ENCODE assay signal across 8 cellular contexts in the genomic region with DNA sequence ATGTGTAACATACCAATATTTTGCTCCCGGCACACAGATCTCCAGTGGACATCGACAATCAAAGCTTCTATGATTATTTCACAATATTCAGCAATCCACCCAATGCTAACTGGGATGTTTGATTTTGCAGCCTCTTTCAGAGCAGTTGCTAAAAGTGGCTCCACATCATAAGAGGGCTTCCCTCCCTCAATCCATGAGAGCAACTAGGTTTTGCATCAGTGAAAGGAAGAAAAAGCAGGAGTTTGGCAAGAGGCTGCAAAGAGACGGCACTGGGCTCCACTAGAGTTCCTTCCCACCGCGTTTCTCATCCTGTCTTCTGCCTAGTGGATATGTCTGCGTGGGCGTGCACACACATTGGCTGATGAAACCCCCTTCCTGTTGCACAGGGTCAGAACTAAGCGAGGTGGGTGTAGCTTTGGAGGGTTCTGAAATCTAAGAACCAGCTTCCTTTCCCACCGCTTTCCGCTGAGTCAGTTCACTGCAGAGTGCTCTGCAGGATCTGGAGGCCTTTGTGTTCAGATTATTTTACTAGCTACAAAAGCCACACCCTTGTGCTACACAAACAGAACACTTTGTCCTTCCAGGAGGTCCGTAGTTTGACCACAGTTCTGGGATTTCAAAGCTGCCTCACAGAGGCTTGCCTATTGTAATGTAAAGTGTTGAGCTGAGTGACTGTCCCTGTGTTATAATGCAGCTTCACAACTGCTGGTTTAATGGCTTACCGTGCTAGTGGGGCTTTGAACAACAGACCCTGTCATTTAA. TPM values are rescaled to one million over a fixed set of nuclear protein-coding genes. Genes with fewer than 3 reads are reported as not detected.
A peak's percentile ranks its signal among the peaks of the same experiment; 100 is the strongest.
DNase-seq lines count a peak whose midpoint lies in the region; ATAC-seq and TF ChIP-seq lines count a peak whose summit lies in the region.

No MANE protein-coding gene starts in this region.

- no peaks in the 10 kb centered on the region for H3K9me3 ChIP-seq in PC-3 (ENCODE audit: low read length)

- BruUV-seq in PC-3 (replicated peaks; lab: Mats Ljungman, UMichigan), result no TSS peak

- H3K4me2 ChIP-seq in PC-3 (ENCODE audit: low read length), result peak overlapping the region; percentile 81

- H3K36me3 ChIP-seq in PC-3 (ENCODE audit: low read depth, low read length), result no peaks in the 10 kb centered on the region

- in situ Hi-C loops in astrocyte of the spinal cord (cut with HindIII; ENCODE audit: low sequenced_read_pairs), result no loop called here

- peak overlapping the region; percentile 75 for H3K9ac ChIP-seq in PC-3 (ENCODE audit: low read length)

- ATAC-seq in PC-3, result peak; percentile 89
- ATAC-seq in HG03571 (IDR thresholded peaks at IDR 0.05; ENCODE audit: unreplicated experiment), result no peak

- H3K79me2 ChIP-seq in PC-3 (ENCODE audit: low read length), result no peaks in the 10 kb centered on the region

- H3K9me2 ChIP-seq in PC-3 (replicated peaks; ENCODE audit: low read length), result no peaks in the 10 kb centered on the region

- H3K4me3 ChIP-seq in PC-3 (ENCODE audit: low read length), result peak overlapping the region; percentile 55
- H3K4me3 ChIP-seq in astrocyte of the spinal cord (ENCODE audit: low read depth, low read length), result peak overlapping the region; percentile 6

- no peaks in the 10 kb centered on the region for H3K27me3 ChIP-seq in PC-3 (ENCODE audit: low read length)

- CTCF ChIA-PET in PC-3 (lab: Charles Lee), result interaction anchor here (0.6 to 1.1 kb wide), 2 partner anchors 25 to 29 kb away, joined by 7 read pairs; no protein-coding TSS in a partner anchor

- POLR2A ChIA-PET in PC-3 (lab: Charles Lee; ENCODE audit: unreplicated experiment), result interaction anchor here (0.5 to 1.2 kb wide), 7 partner anchors 9 to 386 kb away, joined by 3 to 6 read pairs (median 4); partner anchors contain the start of gene ARL4A

- H3K4me1 ChIP-seq in PC-3 (ENCODE audit: insufficient read depth, low read length), result peaks cover 74% of the 10 kb centered on the region

- H2AFZ ChIP-seq in PC-3 (ENCODE audit: low read length), result peak overlapping the region; percentile 52; the same call in 1 of the 2 replicates

- TF ChIP-seq CTCF in PC-3 (conservative IDR thresholded peaks at IDR 0.05; ENCODE audit: low read depth, low read length) (no peak), astrocyte of the spinal cord (IDR thresholded peaks at IDR 0.05; ENCODE audit: low read depth, low read length) (no peak), GM20000 (IDR thresholded peaks at IDR 0.05; ENCODE audit: extremely low read depth, missing control alignments) (no peak)

- intact Hi-C loops in PC-3 (cut with micrococcal nuclease), result loop anchor here (2.0 kb wide), 2 partner anchors 53 to 111 kb away; no protein-coding TSS in a partner anchor

- H3K27ac ChIP-seq in PC-3 (ENCODE audit: low read length), result peak overlapping the region; percentile 93

- H3F3A ChIP-seq in PC-3 (ENCODE audit: low read length, unreplicated experiment), result no peaks in the 10 kb centered on the region

- no peaks in the 10 kb centered on the region for H4K20me1 ChIP-seq in PC-3 (ENCODE audit: low read length)

- DNase-seq in activated T-cell treated with anti-CD3 and anti-CD28 coated beads for 48 hours (ENCODE audit: low read depth), result peak; percentile 18
- DNase-seq in activated T-cell treated with anti-CD3 and anti-CD28 coated beads, Interleukin-2, amount 50 U/mL, for 1 hour, result no peak
- DNase-seq in PC-3, result peak; percentile 97
- DNase-seq in astrocyte of the spinal cord (ENCODE audit: low read depth, low spot score), result peak; percentile 99
- peak in 28 of 51 donors; percentile 2 to 70 (median 14) for DNase-seq in hypothalamus (lab: John Stamatoyannopoulos, UW)
- peak; percentile 34 for DNase-seq in putamen (ENCODE audit: low spot score)
- DNase-seq in GM20000 (ENCODE audit: low spot score), result no peak

RNA-seq across cellular contexts. Expression of gene ARL4A, which starts 28.1 kb away (rescaled TPM):
- total RNA-seq in PC-3 (2014; rRNA removed), result 23.7 and 25.1 TPM in 2 replicates

Comparison
In these comparisons a context has a peak if more than half of its experiments do, and no peak if none do; other contexts are left out.
1. DNase-seq: peak in activated T-cell treated with anti-CD3 and anti-CD28 coated beads for 48 hours (single experiment), PC-3 (single experiment), astrocyte of the spinal cord (single experiment), hypothalamus (28 of 51) and putamen (single experiment); none in activated T-cell treated with anti-CD3 and anti-CD28 coated beads, Interleukin-2, amount 50 U/mL, for 1 hour (single experiment) and GM20000 (single experiment).